In genomic region chr6:82072113-82072512, GRCh38 we compare ENCODE assay signal across 16 cellular contexts.
DNase-seq lines count a peak whose midpoint lies in the region; ATAC-seq, FAIRE-seq and TF ChIP-seq lines count a peak whose summit lies in the region.
"Had no signal": no experiment of that assay in that cellular context is flagged by ENCODE, and none has a peak within 500 bp of the region (broad histone marks: within the 10 kb centered on the region; RNA-seq: fewer than 3 reads in every experiment).

No MANE protein-coding gene starts in this region.

- no peak for FAIRE-seq in bronchial epithelial cell (lab: Jason Lieb, UNC)

- TF ChIP-seq CTCF in bronchial epithelial cell (IDR thresholded peaks at IDR 0.05; ENCODE audit: insufficient read depth, low read length, severe bottlenecking), result no peak

- H3K27me3 ChIP-seq in bronchial epithelial cell (ENCODE audit: control insufficient read depth, insufficient read depth, low read length), result no peaks in the 10 kb centered on the region
- H3K27me3 ChIP-seq: cardiac muscle cell, esophagus squamous epithelium, testis had no signal

- H3K4me3 ChIP-seq in bronchial epithelial cell (ENCODE audit: low read depth, low read length), result no peak overlapping the region
- H3K4me3 ChIP-seq: cardiac muscle cell, esophagus squamous epithelium, HAP-1, testis had no signal

- peak; percentile 44 for DNase-seq in NCI-H82 (lab: John Stamatoyannopoulos, UW)
- no peak for DNase-seq in NCI-H82 treated with DMSO at 0.1 percent for 48 hours (lab: John Stamatoyannopoulos, UW; ENCODE audit: unreplicated experiment)
- DNase-seq in NCI-H2196 (lab: John Stamatoyannopoulos, UW; ENCODE audit: unreplicated experiment), result peak; percentile 46
- peak; percentile 28 for DNase-seq in bronchial epithelial cell (ENCODE audit: low read depth)
- DNase-seq in amniotic stem cell (lab: John Stamatoyannopoulos, UW), result no peak
- no peak for DNase-seq in stimulated activated CD4-positive, alpha-beta T cell treated with anti-CD3 and anti-CD28 coated beads, Interleukin-15, amount 100 ng/mL, for 24 hours
- DNase-seq: activated CD4-positive, alpha-beta T cell treated with anti-CD3 and anti-CD28 coated beads for 48 hours; DMS79; esophagus squamous epithelium; right cardiac atrium; testis had no signal

- no peaks in the 10 kb centered on the region for H3K36me3 ChIP-seq in bronchial epithelial cell (ENCODE audit: control insufficient read depth, insufficient read depth, low read length)
- H3K36me3 ChIP-seq: cardiac muscle cell, esophagus squamous epithelium, HAP-1 had no signal

- ATAC-seq in HG02588 (IDR thresholded peaks at IDR 0.05; ENCODE audit: unreplicated experiment) (no peak), GM19467 (IDR thresholded peaks at IDR 0.05; ENCODE audit: unreplicated experiment) (no peak)
- ATAC-seq: activated T-helper 17 cell treated with anti-CD3 and anti-CD28 coated beads, Interleukin-2, amount 50 U/mL, for 72 hours; right cardiac atrium had no signal

Comparison
In these comparisons a context has a peak if more than half of its experiments do, and no peak if none do; other contexts are left out.
1. DNase-seq: peak in NCI-H82 (single experiment), NCI-H2196 (single experiment) and bronchial epithelial cell (single experiment); none in NCI-H82 treated with DMSO at 0.1 percent for 48 hours (single experiment), amniotic stem cell (single experiment) and stimulated activated CD4-positive, alpha-beta T cell treated with anti-CD3 and anti-CD28 coated beads, Interleukin-15, amount 100 ng/mL, for 24 hours (single experiment).